21 cellular contexts compared by ENCODE assay signal in genomic region chr5:41412496-41412895, GRCh38.
DNase-seq lines count a peak whose midpoint lies in the region; ATAC-seq, FAIRE-seq and TF ChIP-seq lines count a peak whose summit lies in the region.
"Had no signal": no experiment of that assay in that cellular context is flagged by ENCODE, and none has a peak within 500 bp of the region (broad histone marks: within the 10 kb centered on the region; RNA-seq: fewer than 3 reads in every experiment).

No MANE protein-coding gene starts in this region.

- H3K27ac ChIP-seq in heart left ventricle, result peak overlapping the region in 10 of 12 donors; percentile 31 to 58 (median 43)
- H3K27ac ChIP-seq in SJSA1, result peak overlapping the region; percentile 11; the same call in 1 of the 2 replicates
- peak overlapping the region; percentile 28 for H3K27ac ChIP-seq in smooth muscle cell (ENCODE audit: low read depth)
- H3K27ac ChIP-seq: BLaER1 treated with 17β-estradiol and CSF1 and Interleukin-3, amounts not matched to agents 10 nM and 100 nM had no signal

- TF ChIP-seq POLR2A in heart left ventricle (IDR thresholded peaks at IDR 0.05) (no peak), H54 (IDR thresholded peaks at IDR 0.05; ENCODE audit: low read depth, low read length) (no peak), erythroblast (IDR thresholded peaks at IDR 0.05; ENCODE audit: low read length) (no peak)

- H3K4me3 ChIP-seq in heart left ventricle (no peak overlapping the region), SJSA1 (no peak overlapping the region), smooth muscle cell (no peak overlapping the region)
- H3K4me3 ChIP-seq: BLaER1 treated with 17β-estradiol and CSF1 and Interleukin-3, amounts not matched to agents 10 nM and 100 nM had no signal

- H3K4me1 ChIP-seq in heart left ventricle, result peaks cover 3 to 41% (median 14%) of the 10 kb centered on the region in 12 donors
- peaks cover 39% of the 10 kb centered on the region for H3K4me1 ChIP-seq in SJSA1 (replicated peaks)
- H3K4me1 ChIP-seq in smooth muscle cell (ENCODE audit: low read depth), result no peaks in the 10 kb centered on the region

- H3K27me3 ChIP-seq in heart left ventricle (no peaks in the 10 kb centered on the region), SJSA1 (replicated peaks) (no peaks in the 10 kb centered on the region), smooth muscle cell (ENCODE audit: low read depth) (no peaks in the 10 kb centered on the region)
- H3K27me3 ChIP-seq: BLaER1 treated with 17β-estradiol and CSF1 and Interleukin-3, amounts not matched to agents 10 nM and 100 nM had no signal

- WGBS in heart left ventricle, 4 donors, result 33 to 51% (median 41%) methylated on average over 2 of the region's 2 CpGs
- WGBS in smooth muscle cell (ENCODE audit: low lambda C conversion rate), result 30% methylated on average over 2 of the region's 2 CpGs

- peak overlapping the region; percentile 5 for H3K4me2 ChIP-seq in smooth muscle cell
- H3K4me2 ChIP-seq: BLaER1 treated with 17β-estradiol and CSF1 and Interleukin-3, amounts not matched to agents 10 nM and 100 nM had no signal

- intact Hi-C loops in heart left ventricle (cut with DNase I), result no loop called here
- intact Hi-C loops in left cardiac atrium (cut with DNase I), result no loop called here

- H3K9ac ChIP-seq in smooth muscle cell (ENCODE audit: low read depth), result no peak overlapping the region
- H3K9ac ChIP-seq: BLaER1 treated with 17β-estradiol and CSF1 and Interleukin-3, amounts not matched to agents 10 nM and 100 nM had no signal

- H3F3A ChIP-seq in smooth muscle cell (ENCODE audit: low read depth), result no peaks in the 10 kb centered on the region

- DNase-seq in heart left ventricle, result no peak
- no peak for DNase-seq in left cardiac atrium
- no peak for DNase-seq in H54 (ENCODE audit: insufficient read length, low spot score)
- no peak for DNase-seq in SJSA1 (ENCODE audit: low read depth in 1 of 2, low spot score in 2 of 2)
- no peak for DNase-seq in smooth muscle cell (lab: John Stamatoyannopoulos, UW; ENCODE audit: unreplicated experiment)
- no peak for DNase-seq in cerebellar cortex (ENCODE audit: low spot score)
- DNase-seq in erythroblast (lab: John Stamatoyannopoulos, UW), result no peak
- DNase-seq: AML-193; CD4-positive, alpha-beta memory T cell; COR-L47; DMS53; H9; KBM-7; MM.1S; NCI-H2029; NCI-H526 treated with DMSO at 0.1 percent for 48 hours; RPMI8226; SHP77 treated with DMSO at 0.1 percent for 48 hours had no signal

- peak; percentile 41 for FAIRE-seq in H54 (lab: Jason Lieb, UNC)
- FAIRE-seq: GM18507, HepG2 had no signal

- no peak for ATAC-seq in heart left ventricle
- no peak for ATAC-seq in left cardiac atrium
- ATAC-seq: HepG2 had no signal

- no peaks in the 10 kb centered on the region for H4K20me1 ChIP-seq in smooth muscle cell (ENCODE audit: low read depth)
- H4K20me1 ChIP-seq: BLaER1 treated with 17β-estradiol and CSF1 and Interleukin-3, amounts not matched to agents 10 nM and 100 nM had no signal

- H2AFZ ChIP-seq in smooth muscle cell (ENCODE audit: low read depth), result no peak overlapping the region

- TF ChIP-seq CTCF in heart left ventricle (IDR thresholded peaks at IDR 0.05) (no peak), smooth muscle cell (IDR thresholded peaks at IDR 0.05; ENCODE audit: borderline replicate concordance, insufficient read depth, poor library complexity, severe bottlenecking) (no peak)

- no peaks in the 10 kb centered on the region for H3K36me3 ChIP-seq in heart left ventricle
- no peaks in the 10 kb centered on the region for H3K36me3 ChIP-seq in SJSA1
- H3K36me3 ChIP-seq in smooth muscle cell (ENCODE audit: low read depth), result no peaks in the 10 kb centered on the region
- H3K36me3 ChIP-seq: BLaER1 treated with 17β-estradiol and CSF1 and Interleukin-3, amounts not matched to agents 10 nM and 100 nM had no signal

- no peaks in the 10 kb centered on the region for H3K9me3 ChIP-seq in heart left ventricle
- no peaks in the 10 kb centered on the region for H3K9me3 ChIP-seq in SJSA1 (replicated peaks)
- no peaks in the 10 kb centered on the region for H3K9me3 ChIP-seq in smooth muscle cell (replicated peaks; ENCODE audit: low read depth)
- H3K9me3 ChIP-seq: BLaER1 treated with 17β-estradiol and CSF1 and Interleukin-3, amounts not matched to agents 10 nM and 100 nM had no signal

- H3K79me2 ChIP-seq in smooth muscle cell (ENCODE audit: low read depth), result no peaks in the 10 kb centered on the region
